8 cellular contexts compared by ENCODE assay signal in genomic region chr6:15246217-15247211, GRCh38. TPM values are rescaled to one million over a fixed set of nuclear protein-coding genes. Genes with fewer than 3 reads are reported as not detected.
A peak's percentile ranks its signal among the peaks of the same experiment; 100 is the strongest.
DNase-seq lines count a peak whose midpoint lies in the region; ATAC-seq and TF ChIP-seq lines count a peak whose summit lies in the region.

No MANE protein-coding gene starts in this region.

- no peaks in the 10 kb centered on the region for H3K9me3 Mint-ChIP-seq in natural killer cell

- H3K4me1 ChIP-seq in SJCRH30, result peaks cover 5% of the 10 kb centered on the region

- H3K27me3 ChIP-seq in SJCRH30 (no peaks in the 10 kb centered on the region), dorsolateral prefrontal cortex (no peaks in the 10 kb centered on the region)

- ATAC-seq in natural killer cell, result no peak
- ATAC-seq in HG03175 (IDR thresholded peaks at IDR 0.05; ENCODE audit: unreplicated experiment), result no peak

- TF ChIP-seq CTCF in dorsolateral prefrontal cortex (IDR thresholded peaks at IDR 0.05 in 54 of 56, conservative IDR thresholded peaks at IDR 0.05 in 2 of 56; ENCODE audit: low read depth in 1 of 56, partially characterized antibody in 56 of 56), result peak in 3 of 56 donors; percentile 2 to 4 (median 3)
- no peak for TF ChIP-seq CTCF in natural killer cell (IDR thresholded peaks at IDR 0.05)

- H3K9me3 ChIP-seq in SJCRH30 (replicated peaks), result no peaks in the 10 kb centered on the region

- peak overlapping the region; percentile 84 for H3K27ac ChIP-seq in SJCRH30
- peak overlapping the region in 54 of 59 donors; percentile 85 to 100 (median 97) for H3K27ac ChIP-seq in dorsolateral prefrontal cortex

- no peaks in the 10 kb centered on the region for H3K27me3 Mint-ChIP-seq in natural killer cell (ENCODE audit: low read depth in 2 of 2)

- H3K4me3 ChIP-seq in SJCRH30 (peak overlapping the region; percentile 77), dorsolateral prefrontal cortex (peak overlapping the region; percentile 62 to 97 (median 89))

- H3K4me1 Mint-ChIP-seq in natural killer cell, result peaks cover 49 to 50% of the 10 kb centered on the region in 2 donors

- intact Hi-C loops in dorsolateral prefrontal cortex (cut with DNase I) (loop anchor here (2.0 to 10.0 kb wide), 6 partner anchors 244 to 1034 kb away; no protein-coding TSS in a partner anchor), natural killer cell (cut with micrococcal nuclease) (loop anchor here (2.0 to 5.0 kb wide), 5 partner anchors 176 to 1129 kb away; partner anchors contain the start of gene CD83)

- H3K36me3 Mint-ChIP-seq in natural killer cell, result peaks cover 6% of the 10 kb centered on the region

- peak overlapping the region; percentile 100 for H3K4me3 Mint-ChIP-seq in natural killer cell

- peak overlapping the region; percentile 93 to 99 for H3K27ac Mint-ChIP-seq in natural killer cell

- DNase-seq in NCI-H510A treated with DMSO at 0.1 percent for 48 hours (lab: John Stamatoyannopoulos, UW), result peak; percentile 18
- DNase-seq in NCI-H510A (lab: John Stamatoyannopoulos, UW), result no peak
- peak in 1 of 2 experiments; percentile 21 for DNase-seq in SJCRH30
- DNase-seq in dorsolateral prefrontal cortex, result no peak
- DNase-seq in natural killer cell, result no peak
- no peak for DNase-seq in A172 (ENCODE audit: low spot score)
- no peak for DNase-seq in ureter (ENCODE audit: low spot score)

- H3K36me3 ChIP-seq in SJCRH30, result 0 out of 2 replicates have a peak, but pooled peaks cover 3% of the 10 kb centered on the region

RNA-seq across cellular contexts. Expression of gene JARID2, which starts 0.6 kb away (rescaled TPM):
- total RNA-seq in SJCRH30 (2014; rRNA removed; shearing (Covaris generic)), result 17.2 and 18.5 TPM in 2 replicates
- total RNA-seq in dorsolateral prefrontal cortex, result 10 to 100 TPM; 14.2 to 26.7 (median 20.5) TPM
- 10 to 100 TPM; 49.9 to 60.9 (median 60.5) TPM for total RNA-seq in natural killer cell
- 4.8 and 5.4 TPM in 2 replicates for total RNA-seq in A172 (2014; rRNA removed; shearing (Covaris generic))
- 17.5 TPM for total RNA-seq in ureter
